9 cellular contexts compared by ENCODE assay signal in the genomic region with DNA sequence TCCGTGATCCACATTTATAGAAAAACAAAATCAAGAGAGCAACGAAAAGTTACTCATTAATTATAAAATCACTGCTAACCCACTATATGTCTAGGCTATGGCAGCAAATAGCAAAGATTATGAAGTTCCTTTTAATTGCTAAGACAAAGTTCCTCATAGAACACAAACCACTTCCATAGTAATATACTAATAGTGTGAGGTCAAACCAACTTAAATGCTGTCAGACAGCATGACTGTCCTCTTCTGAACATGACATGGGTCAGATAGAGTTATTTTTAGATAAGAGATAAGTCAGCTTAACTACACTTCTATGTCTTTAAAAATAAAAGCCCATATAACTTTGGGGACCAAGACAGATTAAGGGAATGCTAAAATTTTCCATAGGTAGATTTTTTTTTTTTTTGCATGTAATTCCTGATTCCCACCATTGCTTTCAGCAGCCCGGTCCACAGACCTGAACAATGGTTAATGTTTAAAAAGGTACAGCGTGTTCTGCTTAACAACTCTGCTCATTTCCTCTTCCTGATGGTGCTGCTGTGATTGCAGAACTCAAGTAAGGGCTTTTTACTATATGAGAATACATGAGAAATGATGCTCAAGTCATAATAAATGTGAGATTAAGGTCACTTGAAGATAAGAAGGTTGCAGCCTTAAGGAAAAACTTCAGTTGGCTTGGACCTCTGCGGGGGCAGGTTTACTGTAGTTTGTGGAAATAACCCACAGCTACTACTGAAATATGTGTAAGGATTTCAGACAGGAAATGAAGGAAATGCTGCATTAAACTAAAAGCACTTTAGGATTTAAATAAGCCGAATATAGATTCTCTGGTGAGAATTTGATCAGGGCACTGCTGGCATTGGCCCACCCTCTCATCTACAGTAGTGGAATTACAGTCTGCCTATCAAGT. TPM values are rescaled to one million over a fixed set of nuclear protein-coding genes. Genes with fewer than 3 reads are reported as not detected.
DNase-seq lines count a peak whose midpoint lies in the region; ATAC-seq and TF ChIP-seq lines count a peak whose summit lies in the region.
"Had no signal": no experiment of that assay in that cellular context is flagged by ENCODE, and none has a peak within 500 bp of the region (broad histone marks: within the 10 kb centered on the region; RNA-seq: fewer than 3 reads in every experiment).

No MANE protein-coding gene starts in this region.

- TF ChIP-seq POLR2A in body of pancreas (IDR thresholded peaks at IDR 0.05), result no peak

- H3K9me3 ChIP-seq in body of pancreas (no peaks in the 10 kb centered on the region), muscle layer of duodenum (ENCODE audit: control insufficient read depth in 1 of 2, low read length in 2 of 2) (no peaks in the 10 kb centered on the region)
- H3K9me3 ChIP-seq in effector memory CD4-positive, alpha-beta T cell (ENCODE audit: control insufficient read depth, low read length), result no peaks in the 10 kb centered on the region

- intact Hi-C loops in body of pancreas (cut with DNase I), result no loop called here

- peak in 2 of 7 experiments; percentile 8 to 27 for TF ChIP-seq CTCF in body of pancreas (IDR thresholded peaks at IDR 0.05)

- H3K4me3 ChIP-seq in body of pancreas, result no peak overlapping the region
- H3K4me3 ChIP-seq in muscle layer of duodenum (ENCODE audit: low read depth in 1 of 2, low read length in 2 of 2), result no peak overlapping the region
- H3K4me3 ChIP-seq in effector memory CD4-positive, alpha-beta T cell (ENCODE audit: insufficient read depth, low read depth, low read length, poor library complexity, severe bottlenecking), result no peak overlapping the region
- H3K4me3 ChIP-seq: K562 had no signal

- H3K36me3 ChIP-seq in body of pancreas (replicated peaks in 1 of 2; ENCODE audit: insufficient read depth in 1 of 2, low read depth in 2 of 2) (no peaks in the 10 kb centered on the region), muscle layer of duodenum (ENCODE audit: control insufficient read depth in 1 of 2, insufficient read depth in 2 of 2, low read length in 2 of 2) (no peaks in the 10 kb centered on the region)
- H3K36me3 ChIP-seq in effector memory CD4-positive, alpha-beta T cell (ENCODE audit: control insufficient read depth, insufficient read depth, low read length), result no peaks in the 10 kb centered on the region

- H3K27ac ChIP-seq in body of pancreas (peak overlapping the region; percentile 51 to 71 (median 64)), muscle layer of duodenum (ENCODE audit: low read length) (peak overlapping the region; percentile 47)
- no peak overlapping the region for H3K27ac ChIP-seq in effector memory CD4-positive, alpha-beta T cell (ENCODE audit: insufficient read depth, low read length, poor library complexity, severe bottlenecking)

- no peaks in the 10 kb centered on the region for H3K27me3 ChIP-seq in body of pancreas
- H3K27me3 ChIP-seq in muscle layer of duodenum (ENCODE audit: low read depth, low read length), result no peaks in the 10 kb centered on the region
- no peaks in the 10 kb centered on the region for H3K27me3 ChIP-seq in effector memory CD4-positive, alpha-beta T cell (replicated peaks; ENCODE audit: control insufficient read depth, insufficient read depth, low read length, poor library complexity, severe bottlenecking)

- ATAC-seq in HG02763 (IDR thresholded peaks at IDR 0.05; ENCODE audit: unreplicated experiment) (peak; percentile 62), body of pancreas (peak; percentile 71), GM21515 (IDR thresholded peaks at IDR 0.05; ENCODE audit: unreplicated experiment) (no peak), GM19328 (IDR thresholded peaks at IDR 0.05; ENCODE audit: unreplicated experiment) (no peak)
- ATAC-seq: K562 had no signal

- WGBS in body of pancreas, 2 donors, result 49% methylated on average over 6 of the region's 6 CpGs

- H3K4me1 ChIP-seq in body of pancreas, result peaks cover 49% of the 10 kb centered on the region
- H3K4me1 ChIP-seq in muscle layer of duodenum (ENCODE audit: control insufficient read depth in 1 of 2, insufficient read depth in 2 of 2, low read length in 2 of 2), result peaks cover 11 to 14% of the 10 kb centered on the region in 2 donors
- H3K4me1 ChIP-seq in effector memory CD4-positive, alpha-beta T cell (ENCODE audit: control insufficient read depth, insufficient read depth, low read length, poor library complexity, severe bottlenecking), result peaks cover 4% of the 10 kb centered on the region

- peak; percentile 39 for DNase-seq in EH (ENCODE audit: low read depth)
- peak in 1 of 4 donors; percentile 50 for DNase-seq in body of pancreas
- DNase-seq in COLO829 (ENCODE audit: low spot score), result no peak
- DNase-seq in effector memory CD4-positive, alpha-beta T cell, result no peak

RNA-seq across cellular contexts. Expression of a gene that starts 37.7 kb away (rescaled TPM):
- total RNA-seq in body of pancreas, result 10 to 100 TPM; 21.3 to 49.8 TPM

Comparison
In these comparisons a context has a peak if more than half of its experiments do, and no peak if none do; other contexts are left out.
1. ATAC-seq: peak in HG02763 (single experiment) and body of pancreas (single experiment); none in GM21515 (single experiment) and GM19328 (single experiment).